In the genomic region with DNA sequence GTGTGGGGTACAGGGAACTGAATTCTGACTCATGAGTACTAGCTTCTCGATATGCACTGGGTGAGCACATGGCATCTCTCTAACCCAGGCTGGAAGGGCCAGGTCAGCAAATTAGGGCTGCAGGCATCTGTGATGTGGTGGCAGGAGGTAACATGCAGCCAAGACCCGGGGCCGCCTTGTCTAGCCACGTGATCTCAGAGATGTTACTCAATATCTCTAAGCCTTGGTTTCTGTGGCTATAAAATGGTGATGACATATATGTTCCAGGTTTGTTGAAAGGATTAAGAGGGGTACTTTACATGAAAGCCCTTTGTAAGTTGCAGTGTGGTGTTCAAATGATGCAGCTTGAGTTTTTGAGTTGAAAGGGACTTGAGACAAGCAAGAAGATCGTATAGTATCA, we compare ENCODE assay signal across 9 cellular contexts. TPM values are rescaled to one million over a fixed set of nuclear protein-coding genes. Genes with fewer than 3 reads are reported as not detected.
DNase-seq lines count a peak whose midpoint lies in the region; ATAC-seq and TF ChIP-seq lines count a peak whose summit lies in the region.
"Had no signal": no experiment of that assay in that cellular context is flagged by ENCODE, and none has a peak within 500 bp of the region (broad histone marks: within the 10 kb centered on the region; RNA-seq: fewer than 3 reads in every experiment).

No MANE protein-coding gene starts in this region.

- no peak for TF ChIP-seq CTCF in DOHH2 (IDR thresholded peaks at IDR 0.05; ENCODE audit: low read depth, low read length, poor library complexity, severe bottlenecking)
- TF ChIP-seq CTCF in right lobe of liver (IDR thresholded peaks at IDR 0.05): no peak
- TF ChIP-seq CTCF in GM23338 (conservative IDR thresholded peaks at IDR 0.05; ENCODE audit: low read depth in 2 of 2): no peak

- H3K27ac Mint-ChIP-seq in GM23338: no peak overlapping the region

- H3K36me3 ChIP-seq in DOHH2 (ENCODE audit: control insufficient read depth, low read length): peaks cover 62% of the 10 kb centered on the region
- no peaks in the 10 kb centered on the region for H3K36me3 ChIP-seq in right lobe of liver
- no peaks in the 10 kb centered on the region; the same call in 1 of the 2 replicates for H3K36me3 ChIP-seq in GM23338 (ENCODE audit: insufficient read depth)

- H3K9me3 ChIP-seq in DOHH2 (ENCODE audit: control insufficient read depth, insufficient read depth, low read length): no peaks in the 10 kb centered on the region
- no peaks in the 10 kb centered on the region for H3K9me3 ChIP-seq in right lobe of liver

- DNase-seq in M059J (ENCODE audit: low read depth): peak; percentile 37
- DNase-seq in SKM-1 treated with dmso at 0.1 percent for 144 hours (lab: John Stamatoyannopoulos, UW; ENCODE audit: unreplicated experiment): peak; percentile 85
- DNase-seq in right lobe of liver: no peak
- no peak for DNase-seq in DMS79 (lab: John Stamatoyannopoulos, UW)
- no peak for DNase-seq in GM23338 (ENCODE audit: low spot score)
- DNase-seq in central memory CD4-positive, alpha-beta T cell: no peak
- DNase-seq: GDM1; stimulated activated naive CD4-positive, alpha-beta T cell treated with Interleukin-2 at 50 U/mL for 16 hours had no signal

- H3K9me2 ChIP-seq in DOHH2 (replicated peaks; ENCODE audit: control insufficient read depth, low read length) (no peaks in the 10 kb centered on the region), GM23338 (ENCODE audit: insufficient read depth) (no peaks in the 10 kb centered on the region)

- peaks cover 37% of the 10 kb centered on the region for H3F3A ChIP-seq in DOHH2 (ENCODE audit: control insufficient read depth, insufficient read depth)
- H3F3A ChIP-seq in GM23338 (replicated peaks; ENCODE audit: low read depth): peaks cover 8% of the 10 kb centered on the region; the same call in 1 of the 2 replicates

- 31% methylated on average over 3 of the region's 5 CpGs for WGBS in right lobe of liver (ENCODE audit: insufficient coverage, low coverage, low lambda C conversion rate, missing lambda C conversion rate)

- peaks cover 40% of the 10 kb centered on the region for H3K27me3 Mint-ChIP-seq in GM23338 (ENCODE audit: insufficient read depth, low read depth, poor library complexity)

- no peak overlapping the region for H3K4me3 Mint-ChIP-seq in GM23338

- peak in 3 of 4 donors; percentile 4 to 31 (median 14) for ATAC-seq in right lobe of liver
- ATAC-seq in GM23338: no peak

- TF ChIP-seq POLR2A in right lobe of liver (IDR thresholded peaks at IDR 0.05): no peak

- H3K4me1 ChIP-seq in DOHH2 (ENCODE audit: control insufficient read depth, low read length): peaks cover 66% of the 10 kb centered on the region
- H3K4me1 ChIP-seq in right lobe of liver: peaks cover 0 to 21% (median 2%) of the 10 kb centered on the region in 4 donors
- peaks cover 27% of the 10 kb centered on the region for H3K4me1 ChIP-seq in GM23338 (ENCODE audit: insufficient read depth)

- no peaks in the 10 kb centered on the region; the same call in 2 of the 3 replicates for H3K36me3 Mint-ChIP-seq in GM23338 (ENCODE audit: low read depth)

- H3K79me2 ChIP-seq in DOHH2 (ENCODE audit: control insufficient read depth, low read length) (peaks cover 79% of the 10 kb centered on the region), GM23338 (replicated peaks; ENCODE audit: insufficient read depth) (peaks cover 8% of the 10 kb centered on the region; the same call in 1 of the 2 replicates)

- H3K4me1 Mint-ChIP-seq in GM23338: peaks cover 39% of the 10 kb centered on the region

- intact Hi-C loops in right lobe of liver (cut with DNase I): no loop called here

- H2AFZ ChIP-seq in GM23338: no peak overlapping the region

- peak overlapping the region; percentile 91 for H3K4me2 ChIP-seq in DOHH2 (ENCODE audit: low read length)
- no peak overlapping the region for H3K4me2 ChIP-seq in GM23338

- H3K4me3 ChIP-seq in DOHH2 (ENCODE audit: low read length): peak overlapping the region; percentile 76
- H3K4me3 ChIP-seq in right lobe of liver: no peak overlapping the region
- H3K4me3 ChIP-seq in GM23338: no peak overlapping the region

- H3K27ac ChIP-seq in DOHH2 (ENCODE audit: low read depth, low read length) (peak overlapping the region; percentile 81), right lobe of liver (no peak overlapping the region), GM23338 (ENCODE audit: low read depth) (no peak overlapping the region)

- peaks cover 17% of the 10 kb centered on the region for H4K20me1 ChIP-seq in DOHH2 (ENCODE audit: control insufficient read depth, insufficient read depth, low read depth, low read length)
- peaks cover 9% of the 10 kb centered on the region; the same call in 1 of the 2 replicates for H4K20me1 ChIP-seq in GM23338 (replicated peaks; ENCODE audit: insufficient read depth)

- H3K27me3 ChIP-seq in DOHH2 (ENCODE audit: control insufficient read depth, low read length) (0 out of 2 replicates have a peak, but pooled peaks cover 3% of the 10 kb centered on the region), right lobe of liver (no peaks in the 10 kb centered on the region), GM23338 (ENCODE audit: insufficient read depth) (peaks cover 42% of the 10 kb centered on the region)

- no peaks in the 10 kb centered on the region; the same call in 2 of the 3 replicates for H3K9me3 Mint-ChIP-seq in GM23338

TF ChIP-seq in GM23338, 12 proteins besides CTCF, POLR2A, EP300 and RAD21 (continues in another document):
- TF ChIP-seq ZNF462 (CRISPR knock-in tag; IDR thresholded peaks at IDR 0.05) (no peak), CREB1 (CRISPR knock-in tag; IDR thresholded peaks at IDR 0.05; ENCODE audit: low read depth) (no peak)

RNA-seq across cellular contexts. Expression of gene ST14, which starts 3.2 kb away (rescaled TPM):
- total RNA-seq in M059J (2014; rRNA removed; shearing (Covaris generic)): 0.30 and 0.44 TPM in 2 replicates
- total RNA-seq in right lobe of liver: 10 to 100 TPM in 3 of 6 experiments, 1 to 10 TPM in 3; 2.5 to 16.7 (median 10.8) TPM
- total RNA-seq in GM23338 (2014; rRNA removed; shearing (Covaris generic)): 32.7 and 36.3 TPM in 2 replicates
- 7.9 and 8.3 TPM in 2 replicates for polyA plus RNA-seq in GM23338 (2016; fragmentation: Nextera tagmentation; extraction: Ambion mirVana)

Comparison
In these comparisons a context has a peak if more than half of its experiments do, and no peak if none do; other contexts are left out.
1. DNase-seq: peak in M059J (single experiment) and SKM-1 treated with dmso at 0.1 percent for 144 hours (single experiment); none in right lobe of liver (0 of 3), DMS79 (single experiment), GM23338 (single experiment) and central memory CD4-positive, alpha-beta T cell (single experiment).